ENCODE assay signal across 8 cellular contexts in genomic region chr16:28491970-28492474, GRCh38. TPM values are rescaled to one million over a fixed set of nuclear protein-coding genes. Genes with fewer than 3 reads are reported as not detected.
DNase-seq lines count a peak whose midpoint lies in the region; ATAC-seq and TF ChIP-seq lines count a peak whose summit lies in the region.

Gene CLN3 (minus strand): TSS chr16:28492074. CDS start chr16:28491759, 315 bp downstream.

- H3K4me1 Mint-ChIP-seq in activated T-helper 2 cell treated with anti-CD3 and anti-CD28 coated beads, Interferon-gamma antibody, Interleukin-2, Interleukin-4, amounts not matched to agents 10 μg/mL and 5 μg/mL and 100 μg/mL, durations not matched to agents 14 hours and 24 hours and 36 hours (ENCODE audit: low read depth): peaks cover 41% of the 10 kb centered on the region
- peaks cover 42 to 79% (median 68%) of the 10 kb centered on the region in 4 donors for H3K4me1 Mint-ChIP-seq in naive thymus-derived CD8-positive, alpha-beta T cell
- peaks cover 53 to 58% of the 10 kb centered on the region in 2 donors for H3K4me1 Mint-ChIP-seq in stimulated activated naive B cell treated with anti-CD40 and anti-IgM and Interleukin-4, amounts not matched to agents 10 μg/mL and 1 μg/mL and 100 μg/mL, for 72 hours

- H3K9me3 Mint-ChIP-seq in activated T-helper 2 cell treated with anti-CD3 and anti-CD28 coated beads, Interferon-gamma antibody, Interleukin-2, Interleukin-4, amounts not matched to agents 10 μg/mL and 5 μg/mL and 100 μg/mL, durations not matched to agents 14 hours and 24 hours and 36 hours: no peaks in the 10 kb centered on the region
- no peaks in the 10 kb centered on the region for H3K9me3 Mint-ChIP-seq in naive thymus-derived CD8-positive, alpha-beta T cell
- no peaks in the 10 kb centered on the region for H3K9me3 Mint-ChIP-seq in stimulated activated naive B cell treated with anti-CD40 and anti-IgM and Interleukin-4, amounts not matched to agents 10 μg/mL and 1 μg/mL and 100 μg/mL, for 72 hours

- H3K9me2 ChIP-seq in Loucy (replicated peaks; ENCODE audit: low read depth, low read length): no peaks in the 10 kb centered on the region

- intact Hi-C loops in activated T-helper 2 cell treated with anti-CD3 and anti-CD28 coated beads, Interferon-gamma antibody, Interleukin-2, Interleukin-4, amounts not matched to agents 10 μg/mL and 5 μg/mL and 100 μg/mL, durations not matched to agents 14 hours and 24 hours and 36 hours (cut with micrococcal nuclease): loop anchor here (1.0 kb wide), 1 partner anchor 61 kb away; the partner anchor contains the start of gene SGF29

- H3K4me1 ChIP-seq in Loucy (ENCODE audit: insufficient read depth, low read length, poor library complexity, severe bottlenecking) (peaks cover 36% of the 10 kb centered on the region), RWPE2 (ENCODE audit: insufficient read depth, poor library complexity, severe bottlenecking) (peaks cover 4% of the 10 kb centered on the region)

- H3K4me3 Mint-ChIP-seq in activated T-helper 2 cell treated with anti-CD3 and anti-CD28 coated beads, Interferon-gamma antibody, Interleukin-2, Interleukin-4, amounts not matched to agents 10 μg/mL and 5 μg/mL and 100 μg/mL, durations not matched to agents 14 hours and 24 hours and 36 hours (ENCODE audit: low read depth): peak within 1 kb of the TSS; percentile 92
- H3K4me3 Mint-ChIP-seq in naive thymus-derived CD8-positive, alpha-beta T cell: peak within 1 kb of the TSS; percentile 95 to 99 (median 98)
- H3K4me3 Mint-ChIP-seq in stimulated activated naive B cell treated with anti-CD40 and anti-IgM and Interleukin-4, amounts not matched to agents 10 μg/mL and 1 μg/mL and 100 μg/mL, for 72 hours: peak within 1 kb of the TSS; percentile 91 to 99

- peaks cover 6% of the 10 kb centered on the region for H4K20me1 ChIP-seq in Loucy (ENCODE audit: insufficient read depth, low read length, poor library complexity, severe bottlenecking)

- no peak for TF ChIP-seq CTCF in Loucy (conservative IDR thresholded peaks at IDR 0.05; ENCODE audit: low read length)
- no peak for TF ChIP-seq CTCF in RWPE2 (IDR thresholded peaks at IDR 0.05; ENCODE audit: poor library complexity, severe bottlenecking)

- peak within 1 kb of the TSS; percentile 99 for H3K27ac Mint-ChIP-seq in activated T-helper 2 cell treated with anti-CD3 and anti-CD28 coated beads, Interferon-gamma antibody, Interleukin-2, Interleukin-4, amounts not matched to agents 10 μg/mL and 5 μg/mL and 100 μg/mL, durations not matched to agents 14 hours and 24 hours and 36 hours
- H3K27ac Mint-ChIP-seq in naive thymus-derived CD8-positive, alpha-beta T cell: peak within 1 kb of the TSS; percentile 99 to 100 (median 100)
- H3K27ac Mint-ChIP-seq in stimulated activated naive B cell treated with anti-CD40 and anti-IgM and Interleukin-4, amounts not matched to agents 10 μg/mL and 1 μg/mL and 100 μg/mL, for 72 hours: peak within 1 kb of the TSS; percentile 99

- H3F3A ChIP-seq in Loucy (ENCODE audit: low read depth): no peaks in the 10 kb centered on the region

- no peaks in the 10 kb centered on the region for H3K27me3 ChIP-seq in Loucy (ENCODE audit: insufficient read depth, low read length, poor library complexity, severe bottlenecking)
- no peaks in the 10 kb centered on the region for H3K27me3 ChIP-seq in RWPE2 (ENCODE audit: insufficient read depth, poor library complexity, severe bottlenecking)

- DNase-seq in Daoy (ENCODE audit: low read depth) (peak; percentile 90), GOT3 (lab: John Stamatoyannopoulos, UW) (peak; percentile 73), RWPE2 (ENCODE audit: low spot score) (peak; percentile 90), fibroblast of peridontal ligament (ENCODE audit: extremely low read depth) (peak; percentile 96)
- peak; percentile 88 for DNase-seq in activated T-helper 2 cell treated with anti-CD3 and anti-CD28 coated beads, Interferon-gamma antibody, Interleukin-2, Interleukin-4, amounts not matched to agents 10 μg/mL and 5 μg/mL and 100 μg/mL, durations not matched to agents 14 hours and 24 hours and 36 hours (ENCODE audit: low spot score)
- peak; percentile 61 to 98 (median 88) for DNase-seq in naive thymus-derived CD8-positive, alpha-beta T cell
- peak; percentile 91 for DNase-seq in stimulated activated naive B cell treated with anti-CD40 and anti-IgM and Interleukin-4, amounts not matched to agents 10 μg/mL and 1 μg/mL and 100 μg/mL, for 72 hours

- H3K4me2 ChIP-seq in Loucy (ENCODE audit: low read depth, low read length, poor library complexity, severe bottlenecking): peak within 1 kb of the TSS; percentile 99

- no peaks in the 10 kb centered on the region for H3K27me3 Mint-ChIP-seq in activated T-helper 2 cell treated with anti-CD3 and anti-CD28 coated beads, Interferon-gamma antibody, Interleukin-2, Interleukin-4, amounts not matched to agents 10 μg/mL and 5 μg/mL and 100 μg/mL, durations not matched to agents 14 hours and 24 hours and 36 hours (ENCODE audit: low read depth)
- H3K27me3 Mint-ChIP-seq in naive thymus-derived CD8-positive, alpha-beta T cell: no peaks in the 10 kb centered on the region
- no peaks in the 10 kb centered on the region for H3K27me3 Mint-ChIP-seq in stimulated activated naive B cell treated with anti-CD40 and anti-IgM and Interleukin-4, amounts not matched to agents 10 μg/mL and 1 μg/mL and 100 μg/mL, for 72 hours

- peak within 1 kb of the TSS; percentile 60 for H3K27ac ChIP-seq in RWPE2 (ENCODE audit: poor library complexity, severe bottlenecking)

- peak within 1 kb of the TSS; percentile 99 for H3K9ac ChIP-seq in Loucy (ENCODE audit: low read depth, low read length, poor library complexity, severe bottlenecking)

- ATAC-seq in RWPE2 (ENCODE audit: low read depth): peak; percentile 93
- ATAC-seq in naive thymus-derived CD8-positive, alpha-beta T cell: peak; percentile 69
- ATAC-seq in stimulated activated naive B cell treated with anti-CD40 and anti-IgM and Interleukin-4, amounts not matched to agents 10 μg/mL and 1 μg/mL and 100 μg/mL, for 72 hours (replicated peaks): peak; percentile 81 to 85

- H3K79me2 ChIP-seq in Loucy (ENCODE audit: insufficient read depth, low read length): peaks cover 53% of the 10 kb centered on the region

- POLR2A ChIA-PET in naive thymus-derived CD8-positive, alpha-beta T cell (lab: Charles Lee): interaction anchor here (0.6 to 5.3 kb wide), 21 partner anchors 11 to 491 kb away, joined by 3 to 44 read pairs (median 4); partner anchors contain the start of genes ATXN2L, SBK1, SGF29 and SH2B1

- H3K9me3 ChIP-seq in Loucy (ENCODE audit: insufficient read depth, low read depth, low read length) (no peaks in the 10 kb centered on the region), RWPE2 (ENCODE audit: severe bottlenecking) (no peaks in the 10 kb centered on the region)

- peaks cover 41% of the 10 kb centered on the region for H3K36me3 Mint-ChIP-seq in activated T-helper 2 cell treated with anti-CD3 and anti-CD28 coated beads, Interferon-gamma antibody, Interleukin-2, Interleukin-4, amounts not matched to agents 10 μg/mL and 5 μg/mL and 100 μg/mL, durations not matched to agents 14 hours and 24 hours and 36 hours (ENCODE audit: low read depth)
- peaks cover 0 to 24% (median 3%) of the 10 kb centered on the region in 3 donors for H3K36me3 Mint-ChIP-seq in naive thymus-derived CD8-positive, alpha-beta T cell
- peaks cover 21 to 28% of the 10 kb centered on the region in 2 donors for H3K36me3 Mint-ChIP-seq in stimulated activated naive B cell treated with anti-CD40 and anti-IgM and Interleukin-4, amounts not matched to agents 10 μg/mL and 1 μg/mL and 100 μg/mL, for 72 hours

- H3K36me3 ChIP-seq in Loucy (ENCODE audit: insufficient read depth, low read length) (peaks cover 23% of the 10 kb centered on the region; the same call in 1 of the 2 replicates), RWPE2 (ENCODE audit: low read depth) (peaks cover 6% of the 10 kb centered on the region; the same call in 1 of the 2 replicates)

- H3K4me3 ChIP-seq in Loucy (ENCODE audit: low read length, poor library complexity, severe bottlenecking): peak within 1 kb of the TSS; percentile 84
- H3K4me3 ChIP-seq in RWPE2 (ENCODE audit: severe bottlenecking): peak within 1 kb of the TSS; percentile 52

- H2AFZ ChIP-seq in Loucy (ENCODE audit: low read length): peak within 1 kb of the TSS; percentile 91

RNA-seq across cellular contexts. Expression of gene CLN3, which starts in this region (rescaled TPM):
- total RNA-seq in Daoy (2014; rRNA removed; shearing (Covaris generic)): 4.7 and 7.4 TPM in 2 replicates
- 26.5 and 30.1 TPM in 2 replicates for total RNA-seq in activated T-helper 2 cell treated with anti-CD3 and anti-CD28 coated beads, Interferon-gamma antibody, Interleukin-2, Interleukin-4, amounts not matched to agents 10 μg/mL and 5 μg/mL and 100 μg/mL, durations not matched to agents 14 hours and 24 hours and 36 hours
- total RNA-seq in naive thymus-derived CD8-positive, alpha-beta T cell: 10 to 100 TPM; 71.0 to 79.6 TPM
- polyA plus RNA-seq in naive thymus-derived CD8-positive, alpha-beta T cell: 10 to 100 TPM; 16.2 to 27.2 (median 17.2) TPM

Comparison
In these comparisons a context has a peak if more than half of its experiments do, and no peak if none do; other contexts are left out.
1. Peak in every context shown above with its lines: DNase-seq, ATAC-seq, H3K4me3 ChIP-seq and H3K27ac ChIP-seq.